Comparison of ENCODE assay signal across 18 cellular contexts in the genomic region with DNA sequence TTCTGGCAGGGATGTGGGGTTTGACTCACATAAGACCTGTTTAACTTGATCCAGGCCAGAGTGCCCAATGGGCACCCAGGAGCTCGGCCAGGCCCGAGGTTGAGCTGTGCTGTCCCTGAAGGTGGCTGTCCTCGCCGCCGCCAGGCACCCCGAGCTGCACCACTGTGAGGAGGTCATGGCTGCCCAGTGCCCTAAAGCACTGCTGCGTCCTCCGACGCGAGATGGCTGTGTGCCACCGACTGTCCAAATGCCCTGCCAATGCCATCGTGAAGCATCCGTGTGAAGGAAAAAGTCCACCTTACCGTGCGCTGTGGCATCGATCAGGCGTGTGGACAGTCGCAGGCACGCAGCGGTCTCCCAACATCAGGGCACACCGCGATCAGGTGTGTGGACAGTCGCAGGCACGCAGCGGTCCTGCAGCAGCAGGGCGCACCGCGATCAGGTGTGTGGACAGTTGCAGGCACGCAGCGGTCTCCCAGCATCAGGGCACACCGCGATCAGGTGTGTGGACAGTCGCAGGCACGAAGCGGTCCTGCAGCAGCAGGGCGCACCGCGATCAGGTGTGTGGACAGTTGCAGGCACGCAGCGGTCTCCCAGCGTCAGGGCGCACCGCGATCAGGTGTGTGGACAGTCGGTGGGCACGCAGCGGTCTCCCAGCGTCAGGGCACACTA.
DNase-seq lines count a peak whose midpoint lies in the region; ATAC-seq and TF ChIP-seq lines count a peak whose summit lies in the region.
"Had no signal": no experiment of that assay in that cellular context is flagged by ENCODE, and none has a peak within 500 bp of the region (broad histone marks: within the 10 kb centered on the region; RNA-seq: fewer than 3 reads in every experiment).

No MANE protein-coding gene starts in this region.

- H3K4me3 Mint-ChIP-seq in activated CD8-positive, alpha-beta memory T cell treated with anti-CD3 and anti-CD28 coated beads, Interleukin-2, amount 10 ng/mL, durations not matched to agents 7 days and 5 days, result no peak overlapping the region
- H3K4me3 Mint-ChIP-seq in natural killer cell treated with Interleukin-12 subunit alpha and Interleukin-12 subunit beta and Interleukin-15 and Interleukin-18, amount 100 ng/mL, for 72 hours, result no peak overlapping the region
- H3K4me3 Mint-ChIP-seq in natural killer cell, result no peak overlapping the region
- H3K4me3 Mint-ChIP-seq: B cell; CD4-positive, alpha-beta T cell; GM23338 had no signal

- H3K27me3 Mint-ChIP-seq in activated CD8-positive, alpha-beta memory T cell treated with anti-CD3 and anti-CD28 coated beads, Interleukin-2, amount 10 ng/mL, durations not matched to agents 7 days and 5 days, result no peaks in the 10 kb centered on the region
- H3K27me3 Mint-ChIP-seq in natural killer cell treated with Interleukin-12 subunit alpha and Interleukin-12 subunit beta and Interleukin-15 and Interleukin-18, amount 100 ng/mL, for 72 hours, result peaks cover 5 to 7% of the 10 kb centered on the region in 2 donors
- H3K27me3 Mint-ChIP-seq in natural killer cell (ENCODE audit: low read depth in 2 of 2), result peaks cover 6 to 12% of the 10 kb centered on the region in 2 donors

- peaks cover 3% of the 10 kb centered on the region for H3K9me3 Mint-ChIP-seq in activated CD8-positive, alpha-beta memory T cell treated with anti-CD3 and anti-CD28 coated beads, Interleukin-2, amount 10 ng/mL, durations not matched to agents 7 days and 5 days (ENCODE audit: low read depth)
- H3K9me3 Mint-ChIP-seq in natural killer cell treated with Interleukin-12 subunit alpha and Interleukin-12 subunit beta and Interleukin-15 and Interleukin-18, amount 100 ng/mL, for 72 hours, result no peaks in the 10 kb centered on the region
- H3K9me3 Mint-ChIP-seq in natural killer cell, result no peaks in the 10 kb centered on the region
- H3K9me3 Mint-ChIP-seq: CD4-positive, alpha-beta T cell had no signal

- intact Hi-C loops in natural killer cell (cut with micrococcal nuclease), result no loop called here
- intact Hi-C loops in posterior vena cava (cut with DNase I), result loop anchor here in 1 of 2 donors (10.0 kb wide), 1 partner anchor 120 kb away; the partner anchor contains the start of gene VIPR2

- peak; percentile 8 for DNase-seq in activated CD8-positive, alpha-beta memory T cell treated with anti-CD3 and anti-CD28 coated beads, Interleukin-2, amount 50 U/mL, for 4 hours
- DNase-seq in activated CD8-positive, alpha-beta memory T cell treated with anti-CD3 and anti-CD28 coated beads, Interleukin-2, amount 10 ng/mL, durations not matched to agents 7 days and 5 days, result no peak
- peak; percentile 51 for DNase-seq in natural killer cell treated with Interleukin-12 subunit alpha and Interleukin-12 subunit beta and Interleukin-15 and Interleukin-18, amount 100 ng/mL, for 72 hours (ENCODE audit: low spot score)
- DNase-seq in natural killer cell (no peak), posterior vena cava (ENCODE audit: low spot score) (peak; percentile 78), ureter (ENCODE audit: low spot score) (peak; percentile 23), 8988T (no peak)
- DNase-seq: Caco-2, GF-D8, NCI-H1105 treated with DMSO at 0.1 percent for 48 hours, NCI-H1694 treated with DMSO at 0.1 percent for 48 hours, NCI-H510A treated with DMSO at 0.1 percent for 48 hours, NCI-H774, SHP77 treated with DMSO at 0.1 percent for 48 hours had no signal

- H3K27ac Mint-ChIP-seq in activated CD8-positive, alpha-beta memory T cell treated with anti-CD3 and anti-CD28 coated beads, Interleukin-2, amount 10 ng/mL, durations not matched to agents 7 days and 5 days, result no peak overlapping the region
- H3K27ac Mint-ChIP-seq in natural killer cell treated with Interleukin-12 subunit alpha and Interleukin-12 subunit beta and Interleukin-15 and Interleukin-18, amount 100 ng/mL, for 72 hours, result no peak overlapping the region
- H3K27ac Mint-ChIP-seq in natural killer cell, result no peak overlapping the region
- H3K27ac Mint-ChIP-seq: B cell; CD4-positive, alpha-beta T cell; GM23338 had no signal

- no peak for TF ChIP-seq CTCF in natural killer cell (IDR thresholded peaks at IDR 0.05)

- H3K4me1 Mint-ChIP-seq in activated CD8-positive, alpha-beta memory T cell treated with anti-CD3 and anti-CD28 coated beads, Interleukin-2, amount 10 ng/mL, durations not matched to agents 7 days and 5 days, result no peaks in the 10 kb centered on the region
- no peaks in the 10 kb centered on the region for H3K4me1 Mint-ChIP-seq in natural killer cell treated with Interleukin-12 subunit alpha and Interleukin-12 subunit beta and Interleukin-15 and Interleukin-18, amount 100 ng/mL, for 72 hours (ENCODE audit: low read depth in 2 of 2)
- H3K4me1 Mint-ChIP-seq in natural killer cell, result no peaks in the 10 kb centered on the region
- H3K4me1 Mint-ChIP-seq: B cell had no signal

- CTCF ChIA-PET in activated CD8-positive, alpha-beta memory T cell treated with anti-CD3 and anti-CD28 coated beads, Interleukin-2, amount 10 ng/mL, durations not matched to agents 7 days and 5 days (lab: Charles Lee), result no interaction called here

- no peaks in the 10 kb centered on the region for H3K36me3 Mint-ChIP-seq in activated CD8-positive, alpha-beta memory T cell treated with anti-CD3 and anti-CD28 coated beads, Interleukin-2, amount 10 ng/mL, durations not matched to agents 7 days and 5 days
- H3K36me3 Mint-ChIP-seq in natural killer cell treated with Interleukin-12 subunit alpha and Interleukin-12 subunit beta and Interleukin-15 and Interleukin-18, amount 100 ng/mL, for 72 hours, result no peaks in the 10 kb centered on the region
- no peaks in the 10 kb centered on the region for H3K36me3 Mint-ChIP-seq in natural killer cell

- ATAC-seq in activated CD8-positive, alpha-beta memory T cell treated with anti-CD3 and anti-CD28 coated beads, Interleukin-2, amount 10 ng/mL, durations not matched to agents 7 days and 5 days, result no peak
- ATAC-seq in natural killer cell treated with Interleukin-12 subunit alpha and Interleukin-12 subunit beta and Interleukin-15 and Interleukin-18, amount 100 ng/mL, for 72 hours, result no peak
- ATAC-seq in natural killer cell (no peak), GM18873 (IDR thresholded peaks at IDR 0.05; ENCODE audit: low FRiP score, unreplicated experiment) (no peak)
- ATAC-seq: GM23338 had no signal

Comparison
In these comparisons a context has a peak if more than half of its experiments do, and no peak if none do; other contexts are left out.
1. DNase-seq: peak in activated CD8-positive, alpha-beta memory T cell treated with anti-CD3 and anti-CD28 coated beads, Interleukin-2, amount 50 U/mL, for 4 hours (single experiment), natural killer cell treated with Interleukin-12 subunit alpha and Interleukin-12 subunit beta and Interleukin-15 and Interleukin-18, amount 100 ng/mL, for 72 hours (single experiment), posterior vena cava (single experiment) and ureter (single experiment); none in activated CD8-positive, alpha-beta memory T cell treated with anti-CD3 and anti-CD28 coated beads, Interleukin-2, amount 10 ng/mL, durations not matched to agents 7 days and 5 days (single experiment), natural killer cell (single experiment) and 8988T (single experiment).